In the genomic region with DNA sequence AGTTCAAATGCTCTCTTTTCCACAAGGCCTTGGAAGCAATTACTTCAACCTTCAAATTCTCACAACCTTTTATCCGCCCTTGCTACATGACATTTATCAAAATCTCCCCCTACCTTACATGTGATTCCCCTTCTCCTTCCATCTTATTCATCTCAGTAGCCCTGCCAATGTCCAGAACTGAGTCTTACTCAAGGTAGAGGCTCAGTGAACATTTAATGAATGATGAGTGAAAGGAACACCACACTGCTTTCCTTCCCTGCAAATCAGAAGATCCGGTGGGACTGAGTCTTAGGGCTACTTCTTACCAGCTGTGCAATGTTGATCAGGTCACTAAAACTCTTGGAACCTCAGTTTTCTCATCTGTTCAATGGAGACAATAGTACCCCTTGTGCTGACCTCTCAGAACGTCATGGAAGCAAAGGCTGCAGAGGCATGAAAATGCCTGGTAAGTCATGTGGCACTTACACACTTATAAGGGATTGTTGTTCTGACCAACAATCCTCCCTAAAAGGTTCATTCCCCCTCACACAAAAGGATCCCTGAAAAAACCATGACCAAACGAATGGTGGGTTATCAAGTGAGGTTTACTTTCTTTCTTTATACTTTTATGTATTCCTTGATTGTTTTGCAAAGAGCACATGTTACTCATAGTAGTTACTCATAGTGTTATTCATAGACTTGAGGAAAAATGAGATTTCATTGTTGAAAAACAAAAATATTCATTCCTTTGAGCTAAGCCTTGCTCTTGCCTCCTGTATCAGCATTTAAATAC, we compare ENCODE assay signal across 12 cellular contexts. TPM values are rescaled to one million over a fixed set of nuclear protein-coding genes. Genes with fewer than 3 reads are reported as not detected.
DNase-seq lines count a peak whose midpoint lies in the region; ATAC-seq and TF ChIP-seq lines count a peak whose summit lies in the region.
"Had no signal": no experiment of that assay in that cellular context is flagged by ENCODE, and none has a peak within 500 bp of the region (broad histone marks: within the 10 kb centered on the region; RNA-seq: fewer than 3 reads in every experiment).

No MANE protein-coding gene starts in this region.

- CTCF ChIA-PET in AG04450 (lab: Charles Lee): interaction anchor here (0.7 to 3.3 kb wide), 13 partner anchors 14 to 803 kb away, joined by 3 to 26 read pairs (median 4); a partner anchor contains a TSS

- TF ChIP-seq CTCF in AG04450 (IDR thresholded peaks at IDR 0.05; ENCODE audit: low read depth, low read length) (no peak), foreskin keratinocyte (conservative IDR thresholded peaks at IDR 0.05) (no peak)

- POLR2A ChIA-PET in AG04450 (lab: Yijun Ruan, JAX): no interaction called here

- H3K27me3 ChIP-seq in AG04450 (ENCODE audit: control insufficient read depth, insufficient read depth, low read length) (peaks cover 3% of the 10 kb centered on the region), foreskin keratinocyte (peaks cover 65% of the 10 kb centered on the region)
- H3K27me3 ChIP-seq: testis had no signal

- H3K9me3 ChIP-seq in AG04450 (ENCODE audit: control insufficient read depth, insufficient read depth, low read length): no peaks in the 10 kb centered on the region
- H3K9me3 ChIP-seq: testis had no signal

- no peak overlapping the region for H3K4me3 ChIP-seq in AG04450 (ENCODE audit: low read depth, low read length)
- H3K4me3 ChIP-seq: testis had no signal

- peak overlapping the region; percentile 65 for H3K27ac ChIP-seq in AG04450 (ENCODE audit: low read depth, low read length)
- H3K27ac ChIP-seq in foreskin keratinocyte: no peak overlapping the region
- H3K27ac ChIP-seq: brain microvascular endothelial cell, testis, VCaP had no signal

- H3K4me1 ChIP-seq in foreskin keratinocyte: peaks cover 10% of the 10 kb centered on the region

- DNase-seq in AG04450 (ENCODE audit: low read depth, low spot score): no peak
- peak; percentile 16 for DNase-seq in HCEC 1CT
- peak; percentile 35 for DNase-seq in amniotic epithelial cell (ENCODE audit: low read depth)
- peak in 1 of 2 donors; percentile 42 for DNase-seq in foreskin keratinocyte
- no peak for DNase-seq in NCI-H1417 treated with DMSO at 0.1 percent for 48 hours (lab: John Stamatoyannopoulos, UW)
- no peak for DNase-seq in inferior parietal cortex (ENCODE audit: extremely low spot score)
- DNase-seq: SHP77 treated with DMSO at 0.1 percent for 48 hours had no signal

- peak; percentile 43 for ATAC-seq in foreskin keratinocyte
- no peak for ATAC-seq in HG03342 (IDR thresholded peaks at IDR 0.05; ENCODE audit: unreplicated experiment)
- ATAC-seq in GM18868 (IDR thresholded peaks at IDR 0.05; ENCODE audit: unreplicated experiment): no peak

RNA-seq across cellular contexts. Expression of a gene that starts 6.5 kb away (rescaled TPM):
- polyA plus RNA-seq in AG04450 (2011; rRNA removed) (2.1 and 2.2 TPM in 2 replicates), foreskin keratinocyte (0.18 and 1.0 TPM in 2 replicates)
- polyA minus RNA-seq in AG04450 (2011; rRNA and poly(A)+ RNA removed): 3.7 and 4.3 TPM in 2 replicates
- total RNA-seq in foreskin keratinocyte: 0.32 and 1.5 TPM in 2 replicates

Comparison
In these comparisons a context has a peak if more than half of its experiments do, and no peak if none do; other contexts are left out.
1. DNase-seq: peak in HCEC 1CT (single experiment) and amniotic epithelial cell (single experiment); none in AG04450 (single experiment), NCI-H1417 treated with DMSO at 0.1 percent for 48 hours (single experiment) and inferior parietal cortex (single experiment).